1 cellular context compared by ENCODE assay signal in the genomic region with DNA sequence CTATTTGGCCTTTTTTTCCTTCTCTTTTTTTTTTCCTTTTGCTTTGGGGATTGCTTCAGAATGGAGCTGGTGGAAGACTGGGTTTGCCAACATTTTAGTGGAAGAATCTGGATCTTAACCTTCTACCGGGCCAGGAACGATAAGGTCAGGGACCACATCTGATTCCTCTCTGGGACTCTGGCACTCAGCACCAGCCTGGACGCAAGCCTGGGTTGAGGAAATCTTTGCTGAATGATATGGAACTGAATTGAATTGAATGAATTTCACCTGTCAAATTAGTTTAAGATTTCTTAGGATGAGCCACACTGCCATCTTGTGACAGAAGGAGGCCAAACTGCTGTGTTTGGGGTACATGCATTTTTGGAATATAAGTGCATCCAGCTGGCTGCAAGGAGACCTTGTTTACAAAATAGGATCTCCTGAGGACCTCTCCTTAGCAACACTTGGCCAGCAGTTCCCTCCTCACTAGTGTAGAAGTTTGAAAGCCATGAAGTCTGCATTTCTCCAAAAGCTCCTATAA.
TF ChIP-seq lines count a peak whose summit lies in the region.

No MANE protein-coding gene starts in this region.

TF ChIP-seq in IMR-90, 13 proteins besides CTCF, POLR2A, EP300 and RAD21:
- no peak for TF ChIP-seq MAFK (IDR thresholded peaks at IDR 0.05; ENCODE audit: low read depth, low read length)
- no peak for TF ChIP-seq RCOR1 (IDR thresholded peaks at IDR 0.05; ENCODE audit: insufficient replicate concordance, low read length)
- TF ChIP-seq MAZ (IDR thresholded peaks at IDR 0.05; ENCODE audit: borderline replicate concordance, low read depth, low read length): no peak
- no peak for TF ChIP-seq CHD1 (IDR thresholded peaks at IDR 0.05; ENCODE audit: low read depth, low read length)
- TF ChIP-seq USF2 (IDR thresholded peaks at IDR 0.05; ENCODE audit: low read depth, low read length): no peak
- TF ChIP-seq SMC3 (IDR thresholded peaks at IDR 0.05; ENCODE audit: low read depth, low read length): 0 out of 2 replicates have a peak, but pooled peaks have one; percentile 4
